12 cellular contexts compared by ENCODE assay signal in genomic region chr11:395866-396265, GRCh38. TPM values are rescaled to one million over a fixed set of nuclear protein-coding genes. Genes with fewer than 3 reads are reported as not detected.
DNase-seq lines count a peak whose midpoint lies in the region; ATAC-seq and TF ChIP-seq lines count a peak whose summit lies in the region.
"Had no signal": no experiment of that assay in that cellular context is flagged by ENCODE, and none has a peak within 500 bp of the region (broad histone marks: within the 10 kb centered on the region; RNA-seq: fewer than 3 reads in every experiment).

No MANE protein-coding gene starts in this region.

- H3K79me1 ChIP-seq in trophoblast cell (ENCODE audit: low read length) = peaks cover 32% of the 10 kb centered on the region

- H3K4me3 ChIP-seq in HEK293 (ENCODE audit: low read depth, low read length) = no peak overlapping the region
- no peak overlapping the region for H3K4me3 ChIP-seq in colonic mucosa
- H3K4me3 ChIP-seq in trophoblast cell (ENCODE audit: low read depth, low read length) = no peak overlapping the region
- H3K4me3 ChIP-seq: cardiac muscle cell had no signal

- no peak overlapping the region for H2AFZ ChIP-seq in trophoblast cell (ENCODE audit: insufficient read depth, low read length, poor library complexity)

- H3K36me3 ChIP-seq in HEK293 (ENCODE audit: control insufficient read depth in 2 of 2, insufficient read depth in 1 of 2, low read length in 2 of 2) (peaks cover 0 to 36% of the 10 kb centered on the region in 2 experiments; a peak in 1 of 3 replicates), colonic mucosa (no peaks in the 10 kb centered on the region), trophoblast cell (ENCODE audit: control insufficient read depth in 1 of 2, insufficient read depth in 2 of 2, low read length in 2 of 2) (peaks cover 34 to 37% of the 10 kb centered on the region in 2 experiments)
- H3K36me3 ChIP-seq: cardiac muscle cell had no signal

- H3K4me2 ChIP-seq in trophoblast cell (ENCODE audit: low read length) = no peak overlapping the region

- H2BK12ac ChIP-seq in trophoblast cell (ENCODE audit: low read length) = no peak overlapping the region

- no peak overlapping the region for H2BK120ac ChIP-seq in trophoblast cell (ENCODE audit: insufficient read depth, low read length, poor library complexity)

- ATAC-seq in HG02970 (IDR thresholded peaks at IDR 0.05; ENCODE audit: low FRiP score, unreplicated experiment) = no peak

- H3K18ac ChIP-seq in trophoblast cell (ENCODE audit: low read length) = peak overlapping the region; percentile 76

- WGBS in trophoblast cell (ENCODE audit: extremely low coverage, insufficient coverage, insufficient read length) = no CpG with 5 or more reads among the region's 11 CpGs

- H3K4me1 ChIP-seq in HEK293 (ENCODE audit: control insufficient read depth, insufficient read depth, low read length) (no peaks in the 10 kb centered on the region; the same call in 1 of the 2 replicates), colonic mucosa (no peaks in the 10 kb centered on the region), trophoblast cell (ENCODE audit: control insufficient read depth in 1 of 2, insufficient read depth in 2 of 2, low read length in 2 of 2) (peaks cover 29 to 38% of the 10 kb centered on the region in 2 experiments)

- DNase-seq in colonic mucosa (peak; percentile 22), trophoblast cell (peak in 1 of 2 donors; percentile 38), HK-2 (ENCODE audit: unreplicated experiment) (no peak), NCI-H146 (lab: John Stamatoyannopoulos, UW) (no peak)
- DNase-seq: activated CD8-positive, alpha-beta memory T cell treated with anti-CD3 and anti-CD28 coated beads, Interleukin-2, amount 50 U/mL, for 48 hours; kidney glomerular epithelial cell; right cardiac atrium had no signal

- POLR2A ChIA-PET in HEK293 (lab: Yijun Ruan, JAX) = interaction anchor here (2.0 kb wide), 1 partner anchor 11 kb away, joined by 9 read pairs; no protein-coding TSS in a partner anchor

- no peak overlapping the region for H3K14ac ChIP-seq in trophoblast cell (ENCODE audit: low read length)

- no peak overlapping the region for H4K91ac ChIP-seq in trophoblast cell (ENCODE audit: low read depth, low read length)

- H2BK5ac ChIP-seq in trophoblast cell (ENCODE audit: low read depth, low read length, poor library complexity) = no peak overlapping the region

- H4K8ac ChIP-seq in trophoblast cell (ENCODE audit: low read depth, low read length) = no peak overlapping the region

- CTCF ChIA-PET in HEK293 (lab: Yijun Ruan, JAX) = interaction anchor here (0.7 to 1.4 kb wide), 3 partner anchors 49 to 72 kb away, joined by 3 to 12 read pairs (median 4); no protein-coding TSS in a partner anchor

- no peak for TF ChIP-seq CTCF in HEK293 (tag by site-specific recombination; IDR thresholded peaks at IDR 0.05)
- no peak for TF ChIP-seq CTCF in colonic mucosa (IDR thresholded peaks at IDR 0.05)

- intact Hi-C loops in colonic mucosa (cut with DNase I) = no loop called here

- H3K79me2 ChIP-seq in trophoblast cell (ENCODE audit: control insufficient read depth, insufficient read depth, low read length, poor library complexity) = peaks cover 20% of the 10 kb centered on the region

- H3K9me3 ChIP-seq in HEK293 (ENCODE audit: control insufficient read depth, insufficient read depth, low read depth, low read length) = no peaks in the 10 kb centered on the region
- no peaks in the 10 kb centered on the region for H3K9me3 ChIP-seq in colonic mucosa
- peaks cover 19% of the 10 kb centered on the region for H3K9me3 ChIP-seq in trophoblast cell (ENCODE audit: insufficient read depth, low read depth, low read length)
- H3K9me3 ChIP-seq: Peyer's patch had no signal

- peak overlapping the region; percentile 91 for H3K4ac ChIP-seq in trophoblast cell (ENCODE audit: low read depth, low read length)

- H3K27ac ChIP-seq in HEK293 (ENCODE audit: extremely low read depth, low read depth, low read length) = no peak overlapping the region
- H3K27ac ChIP-seq in colonic mucosa = no peak overlapping the region
- H3K27ac ChIP-seq in trophoblast cell (ENCODE audit: low read depth, low read length) = no peak overlapping the region
- H3K27ac ChIP-seq: cardiac muscle cell had no signal

- peak overlapping the region; percentile 63 for H2AK5ac ChIP-seq in trophoblast cell (ENCODE audit: low read length)

- H3K23ac ChIP-seq in trophoblast cell (ENCODE audit: low read length) = no peak overlapping the region

- H3K9ac ChIP-seq in colonic mucosa (ENCODE audit: low read depth in 2 of 2, low read length in 2 of 2) = peak overlapping the region; percentile 73 to 86
- no peak overlapping the region for H3K9ac ChIP-seq in trophoblast cell (ENCODE audit: low read length)

- H4K12ac ChIP-seq in trophoblast cell (ENCODE audit: low read depth, low read length) = no peak overlapping the region

- H3K27me3 ChIP-seq in colonic mucosa (no peaks in the 10 kb centered on the region), trophoblast cell (ENCODE audit: insufficient read depth, low read length) (no peaks in the 10 kb centered on the region)
- H3K27me3 ChIP-seq: cardiac muscle cell, Peyer's patch had no signal

TF ChIP-seq in HEK293, 187 proteins besides CTCF, POLR2A, EP300 and RAD21:
- TF ChIP-seq SP2 (tag by site-specific recombination; IDR thresholded peaks at IDR 0.05) = peak; percentile 20; the same call in 1 of the 2 replicates
- no peak for TF ChIP-seq ZBTB26 (tag by site-specific recombination; optimal IDR thresholded peaks at IDR 0.05)
- TF ChIP-seq ZNF211 (tag by site-specific recombination; IDR thresholded peaks at IDR 0.05; ENCODE audit: low read depth) = no peak
- TF ChIP-seq ZNF366 (tag by site-specific recombination; conservative IDR thresholded peaks at IDR 0.05) = peak; percentile 72
TF ChIP-seq in HEK293: peak in this region for 2.

RNA-seq across cellular contexts. Expression of gene PKP3, which starts 1.9 kb away (rescaled TPM):
- 100 to 1,000 TPM; 167 to 247 TPM for total RNA-seq in colonic mucosa
- 44.7 and 45.2 TPM in 2 replicates for polyA plus RNA-seq in trophoblast cell (2013)

RNA-seq across cellular contexts. Expression of gene SIGIRR, which starts 18.9 kb away (rescaled TPM):
- 100 to 1,000 TPM in 1 of 2 donors, 10 to 100 TPM in 1; 91.4 to 177 TPM for total RNA-seq in colonic mucosa
- polyA plus RNA-seq in trophoblast cell (2013) = 49.3 and 51.6 TPM in 2 replicates

RNA-seq across cellular contexts. Expression of gene B4GALNT4, which starts 26.6 kb away (rescaled TPM):
- 1 to 10 TPM; 1.6 to 2.0 TPM for total RNA-seq in colonic mucosa
- polyA plus RNA-seq in trophoblast cell (2013) = 18.4 and 19.5 TPM in 2 replicates

RNA-seq across cellular contexts. Expression of gene ANO9, which starts 45.9 kb away (rescaled TPM):
- total RNA-seq in colonic mucosa = 100 to 1,000 TPM; 121 to 129 TPM
- 16.3 and 16.5 TPM in 2 replicates for polyA plus RNA-seq in trophoblast cell (2013)
- total RNA-seq: endothelial cell of umbilical vein had no signal

RNA-seq across cellular contexts. Expression of gene PTDSS2, which starts 54.2 kb away (rescaled TPM):
- 10 to 100 TPM; 20.6 to 27.6 TPM for total RNA-seq in colonic mucosa
- polyA plus RNA-seq in trophoblast cell (2013) = 27.0 and 28.6 TPM in 2 replicates
